Comparison of ENCODE assay signal across 8 cellular contexts in genomic region chr22:19448076-19448607, GRCh38. TPM values are rescaled to one million over a fixed set of nuclear protein-coding genes. Genes with fewer than 3 reads are reported as not detected.
DNase-seq lines count a peak whose midpoint lies in the region; ATAC-seq and TF ChIP-seq lines count a peak whose summit lies in the region.

No MANE protein-coding gene starts in this region.

- H3K4me3 Mint-ChIP-seq in activated T-helper 2 cell treated with anti-CD3 and anti-CD28 coated beads, Interferon-gamma antibody, Interleukin-2, Interleukin-4, amounts not matched to agents 10 μg/mL and 5 μg/mL and 100 μg/mL, durations not matched to agents 14 hours and 24 hours and 36 hours (ENCODE audit: low read depth): peak overlapping the region; percentile 99

- H3K27ac Mint-ChIP-seq in activated T-helper 2 cell treated with anti-CD3 and anti-CD28 coated beads, Interferon-gamma antibody, Interleukin-2, Interleukin-4, amounts not matched to agents 10 μg/mL and 5 μg/mL and 100 μg/mL, durations not matched to agents 14 hours and 24 hours and 36 hours: peak overlapping the region; percentile 90

- H3K27ac ChIP-seq in 22Rv1: peak overlapping the region; percentile 93

- H3K27me3 Mint-ChIP-seq in activated T-helper 2 cell treated with anti-CD3 and anti-CD28 coated beads, Interferon-gamma antibody, Interleukin-2, Interleukin-4, amounts not matched to agents 10 μg/mL and 5 μg/mL and 100 μg/mL, durations not matched to agents 14 hours and 24 hours and 36 hours (ENCODE audit: low read depth): no peaks in the 10 kb centered on the region

- intact Hi-C loops in activated T-helper 2 cell treated with anti-CD3 and anti-CD28 coated beads, Interferon-gamma antibody, Interleukin-2, Interleukin-4, amounts not matched to agents 10 μg/mL and 5 μg/mL and 100 μg/mL, durations not matched to agents 14 hours and 24 hours and 36 hours (cut with micrococcal nuclease): no loop called here

- no peaks in the 10 kb centered on the region for H3K9me3 Mint-ChIP-seq in activated T-helper 2 cell treated with anti-CD3 and anti-CD28 coated beads, Interferon-gamma antibody, Interleukin-2, Interleukin-4, amounts not matched to agents 10 μg/mL and 5 μg/mL and 100 μg/mL, durations not matched to agents 14 hours and 24 hours and 36 hours

- TF ChIP-seq CTCF in 22Rv1 (IDR thresholded peaks at IDR 0.05): no peak
- TF ChIP-seq CTCF in GM06990 (IDR thresholded peaks at IDR 0.05; ENCODE audit: insufficient read depth, low read length, poor library complexity, severe bottlenecking): no peak

- H3K36me3 Mint-ChIP-seq in activated T-helper 2 cell treated with anti-CD3 and anti-CD28 coated beads, Interferon-gamma antibody, Interleukin-2, Interleukin-4, amounts not matched to agents 10 μg/mL and 5 μg/mL and 100 μg/mL, durations not matched to agents 14 hours and 24 hours and 36 hours (ENCODE audit: low read depth): peaks cover 66% of the 10 kb centered on the region

- H3K4me3 ChIP-seq in GM06990 (replicated peaks; ENCODE audit: low read depth, low read length): peak overlapping the region; percentile 85

- no peaks in the 10 kb centered on the region for H3K27me3 ChIP-seq in GM06990 (replicated peaks; ENCODE audit: control insufficient read depth, insufficient read depth, low read length)

- ATAC-seq in HG02885 (IDR thresholded peaks at IDR 0.05; ENCODE audit: poor library complexity, unreplicated experiment): peak; percentile 40

- peaks cover 33% of the 10 kb centered on the region for H3K4me1 Mint-ChIP-seq in activated T-helper 2 cell treated with anti-CD3 and anti-CD28 coated beads, Interferon-gamma antibody, Interleukin-2, Interleukin-4, amounts not matched to agents 10 μg/mL and 5 μg/mL and 100 μg/mL, durations not matched to agents 14 hours and 24 hours and 36 hours (ENCODE audit: low read depth)

- DNase-seq in GM06990 (ENCODE audit: extremely low read depth, insufficient read length) (no peak), NCI-H2107 treated with DMSO at 0.1 percent for 48 hours (lab: John Stamatoyannopoulos, UW; ENCODE audit: unreplicated experiment) (peak; percentile 89), globus pallidus (ENCODE audit: low spot score) (peak; percentile 31), occipital lobe (lab: John Stamatoyannopoulos, UW) (peak; percentile 68), KG1 (lab: John Stamatoyannopoulos, UW) (no peak)
- DNase-seq in activated T-helper 2 cell treated with anti-CD3 and anti-CD28 coated beads, Interferon-gamma antibody, Interleukin-2, Interleukin-4, amounts not matched to agents 10 μg/mL and 5 μg/mL and 100 μg/mL, durations not matched to agents 14 hours and 24 hours and 36 hours (ENCODE audit: low spot score): peak; percentile 27

- peaks cover 1% of the 10 kb centered on the region for H3K36me3 ChIP-seq in GM06990 (ENCODE audit: control insufficient read depth, insufficient read depth, low read length)

RNA-seq across cellular contexts. Expression of gene C22orf39, which starts 0.6 kb away (rescaled TPM):
- total RNA-seq in activated T-helper 2 cell treated with anti-CD3 and anti-CD28 coated beads, Interferon-gamma antibody, Interleukin-2, Interleukin-4, amounts not matched to agents 10 μg/mL and 5 μg/mL and 100 μg/mL, durations not matched to agents 14 hours and 24 hours and 36 hours: 26.2 and 26.9 TPM in 2 replicates
- total RNA-seq in occipital lobe: 31.8 TPM

RNA-seq across cellular contexts. Expression of gene MRPL40, which starts 15.8 kb away (rescaled TPM):
- total RNA-seq in activated T-helper 2 cell treated with anti-CD3 and anti-CD28 coated beads, Interferon-gamma antibody, Interleukin-2, Interleukin-4, amounts not matched to agents 10 μg/mL and 5 μg/mL and 100 μg/mL, durations not matched to agents 14 hours and 24 hours and 36 hours: 32.2 and 34.8 TPM in 2 replicates
- total RNA-seq in occipital lobe: 10.0 TPM

RNA-seq across cellular contexts. Expression of gene HIRA, which starts 16.6 kb away (rescaled TPM):
- total RNA-seq in activated T-helper 2 cell treated with anti-CD3 and anti-CD28 coated beads, Interferon-gamma antibody, Interleukin-2, Interleukin-4, amounts not matched to agents 10 μg/mL and 5 μg/mL and 100 μg/mL, durations not matched to agents 14 hours and 24 hours and 36 hours: 36.0 and 36.1 TPM in 2 replicates
- 24.5 TPM for total RNA-seq in occipital lobe

RNA-seq across cellular contexts. Expression of gene UFD1, which starts 30.9 kb away (rescaled TPM):
- total RNA-seq in activated T-helper 2 cell treated with anti-CD3 and anti-CD28 coated beads, Interferon-gamma antibody, Interleukin-2, Interleukin-4, amounts not matched to agents 10 μg/mL and 5 μg/mL and 100 μg/mL, durations not matched to agents 14 hours and 24 hours and 36 hours: 103 and 110 TPM in 2 replicates
- 22.3 TPM for total RNA-seq in occipital lobe

RNA-seq across cellular contexts. Expression of gene CDC45, which starts 31.6 kb away (rescaled TPM):
- total RNA-seq in activated T-helper 2 cell treated with anti-CD3 and anti-CD28 coated beads, Interferon-gamma antibody, Interleukin-2, Interleukin-4, amounts not matched to agents 10 μg/mL and 5 μg/mL and 100 μg/mL, durations not matched to agents 14 hours and 24 hours and 36 hours: 101 and 108 TPM in 2 replicates
- 1.4 TPM for total RNA-seq in occipital lobe

Comparison
In these comparisons a context has a peak if more than half of its experiments do, and no peak if none do; other contexts are left out.
1. DNase-seq: peak in NCI-H2107 treated with DMSO at 0.1 percent for 48 hours (single experiment), activated T-helper 2 cell treated with anti-CD3 and anti-CD28 coated beads, Interferon-gamma antibody, Interleukin-2, Interleukin-4, amounts not matched to agents 10 μg/mL and 5 μg/mL and 100 μg/mL, durations not matched to agents 14 hours and 24 hours and 36 hours (single experiment), globus pallidus (single experiment) and occipital lobe (single experiment); none in GM06990 (single experiment) and KG1 (single experiment).